ENCODE assay signal across 23 cellular contexts in the genomic region with DNA sequence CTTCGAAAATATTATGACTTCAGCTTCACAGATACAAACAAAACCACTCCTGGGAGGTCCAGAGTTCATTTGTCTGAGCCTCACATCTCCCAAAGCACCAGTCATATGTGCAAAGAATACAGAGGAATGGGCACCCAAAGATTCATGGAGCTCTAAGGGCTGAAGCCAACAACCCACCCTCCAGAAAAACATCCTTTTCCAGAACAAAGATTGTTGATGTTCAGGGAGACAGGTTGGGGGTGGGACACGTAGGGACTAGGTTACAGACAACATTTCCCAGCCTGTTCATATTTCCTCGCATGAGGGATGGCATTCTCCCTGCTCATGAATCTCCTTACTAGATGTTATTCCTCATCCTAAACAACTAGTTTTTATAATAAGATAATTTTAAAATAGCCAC.
DNase-seq lines count a peak whose midpoint lies in the region; ATAC-seq and TF ChIP-seq lines count a peak whose summit lies in the region.
"Had no signal": no experiment of that assay in that cellular context is flagged by ENCODE, and none has a peak within 500 bp of the region (broad histone marks: within the 10 kb centered on the region; RNA-seq: fewer than 3 reads in every experiment).

No MANE protein-coding gene starts in this region.

- H4K20me1 ChIP-seq in IMR-90 (ENCODE audit: insufficient read depth, low read length): peaks cover 39% of the 10 kb centered on the region

- no peak overlapping the region for H2AK9ac ChIP-seq in IMR-90 (replicated peaks; ENCODE audit: low read depth, low read length, poor library complexity)

- H4K8ac ChIP-seq in IMR-90 (ENCODE audit: low read depth in 2 of 2, low read length in 2 of 2): peak overlapping the region in 1 of 2 experiments; percentile 54; a peak in 1 of 4 replicates

- no peak overlapping the region for H2AK5ac ChIP-seq in IMR-90 (ENCODE audit: low read depth, low read length)

- TF ChIP-seq EP300 in stomach (IDR thresholded peaks at IDR 0.05): no peak

- no peak overlapping the region for H3K4me3 Mint-ChIP-seq in activated T-helper 17 cell treated with anti-CD3 and anti-CD28 coated beads, Interleukin-2, amount 50 U/mL, for 72 hours
- H3K4me3 Mint-ChIP-seq: activated CD8-positive, alpha-beta T cell treated with anti-CD3 and anti-CD28 coated beads for 36 hours; natural killer cell; T-helper 2 cell treated with Interferon-gamma antibody and Interleukin-4, amounts not matched to agents 5 μg/mL and 100 μg/mL, for 36 hours had no signal

- peak overlapping the region; percentile 46; the same call in 1 of the 2 replicates for H3K4me2 ChIP-seq in IMR-90 (ENCODE audit: low read depth, low read length)

- H3K4me1 ChIP-seq in IMR-90 (ENCODE audit: control insufficient read depth, insufficient read depth, low read length) (peaks cover 25% of the 10 kb centered on the region), muscle layer of colon (ENCODE audit: insufficient read depth, low read length) (peaks cover 89% of the 10 kb centered on the region), stomach (peaks cover 12 to 87% (median 54%) of the 10 kb centered on the region in 4 donors)
- H3K4me1 ChIP-seq: colonic mucosa had no signal

- H3K56ac ChIP-seq in IMR-90 (ENCODE audit: extremely low read depth, insufficient read depth, low read length): no peak overlapping the region

- CTCF ChIA-PET in AG04450 (lab: Charles Lee) (interaction anchor here (0.6 to 1.6 kb wide), 3 partner anchors 15 to 415 kb away, joined by 3 to 7 read pairs (median 3); no protein-coding TSS in a partner anchor), IMR-90 (lab: Yijun Ruan, JAX) (no interaction called here)

- peak overlapping the region; percentile 54; the same call in 1 of the 2 replicates for H2BK20ac ChIP-seq in IMR-90 (ENCODE audit: low read depth, low read length)

- peaks cover 98% of the 10 kb centered on the region for H3K36me3 Mint-ChIP-seq in activated T-helper 17 cell treated with anti-CD3 and anti-CD28 coated beads, Interleukin-2, amount 50 U/mL, for 72 hours (ENCODE audit: low read depth)

- peak overlapping the region; percentile 82 for H2BK5ac ChIP-seq in IMR-90 (ENCODE audit: low read depth, low read length, poor library complexity, severe bottlenecking)

- H2BK15ac ChIP-seq in IMR-90 (ENCODE audit: low read depth, low read length): no peak overlapping the region; the same call in 2 of the 3 replicates

- H3K27me3 ChIP-seq in AG04450 (ENCODE audit: control insufficient read depth, insufficient read depth, low read length) (no peaks in the 10 kb centered on the region), IMR-90 (ENCODE audit: control insufficient read depth, insufficient read depth, low read length) (no peaks in the 10 kb centered on the region), muscle layer of colon (ENCODE audit: control insufficient read depth in 1 of 2, insufficient read depth in 2 of 2, low read length in 2 of 2) (no peaks in the 10 kb centered on the region), stomach (no peaks in the 10 kb centered on the region)
- H3K27me3 ChIP-seq: colonic mucosa had no signal

- peak overlapping the region; percentile 59; the same call in 1 of the 2 replicates for H4K91ac ChIP-seq in IMR-90 (ENCODE audit: insufficient read depth, low read depth, low read length)

- peaks cover 22% of the 10 kb centered on the region for H3K36me3 ChIP-seq in IMR-90 (ENCODE audit: control insufficient read depth, insufficient read depth, low read length)
- peaks cover 11% of the 10 kb centered on the region for H3K36me3 ChIP-seq in muscle layer of colon (ENCODE audit: insufficient read depth, low read length)
- H3K36me3 ChIP-seq in stomach: peaks cover 9 to 39% (median 22%) of the 10 kb centered on the region in 4 donors

- H3K9me1 ChIP-seq in IMR-90 (ENCODE audit: insufficient read depth, low read length): peaks cover 21% of the 10 kb centered on the region

- no peak for TF ChIP-seq RAD21 in IMR-90 (IDR thresholded peaks at IDR 0.05; ENCODE audit: low read length)

- H2BK120ac ChIP-seq in IMR-90 (ENCODE audit: low read depth, low read length): no peak overlapping the region

- WGBS in IMR-90 (ENCODE audit: extremely low coverage in 2 of 2, insufficient read length in 1 of 2), 2 experiments: 0% methylated on average over 1 of the region's 3 CpGs; no CpG with 5 or more reads in 1 of the 2 experiments
- 64 to 78% (median 71%) methylated on average over 3 of the region's 3 CpGs for WGBS in stomach, 5 donors

- peak; percentile 5; the same call in 1 of the 2 replicates for ATAC-seq in IMR-90 (ENCODE audit: low read depth)
- ATAC-seq in GM21528 (IDR thresholded peaks at IDR 0.05; ENCODE audit: low FRiP score, unreplicated experiment): no peak
- ATAC-seq in activated T-helper 17 cell treated with anti-CD3 and anti-CD28 coated beads, Interleukin-2, amount 50 U/mL, for 72 hours (replicated peaks): no peak
- ATAC-seq: activated CD8-positive, alpha-beta T cell treated with anti-CD3 and anti-CD28 coated beads for 36 hours; natural killer cell; stimulated activated naive CD8-positive, alpha-beta T cell treated with anti-CD3 and anti-CD28 coated beads, Interleukin-15, Interleukin-2, amounts not matched to agents 100 U/mL and 50 U/mL, for 24 hours had no signal

- peak overlapping the region; percentile 89 for H4K5ac ChIP-seq in IMR-90 (ENCODE audit: low read depth, low read length)

- DNase-seq in AG04450 (ENCODE audit: low read depth, low spot score) (no peak), IMR-90 (no peak), stomach (no peak), putamen (ENCODE audit: low spot score) (no peak), DMS153 (lab: John Stamatoyannopoulos, UW) (no peak)
- DNase-seq: activated CD4-positive, CD25-positive, alpha-beta regulatory T cell; activated CD8-positive, alpha-beta T cell treated with anti-CD3 and anti-CD28 coated beads for 36 hours; colonic mucosa; DMS 273 treated with DMSO at 0.1 percent for 48 hours; glutamatergic neuron; KBM-7; mesendoderm; natural killer cell; NCI-H146; NCI-H2171 treated with DMSO at 0.1 percent for 48 hours; NCI-H526; stimulated activated CD4-positive, alpha-beta T cell treated with anti-CD3 and anti-CD28 coated beads, Interleukin-4, amount 100 ng/mL, for 24 hours; stimulated activated naive CD8-positive, alpha-beta T cell treated with anti-CD3 and anti-CD28 coated beads, Interleukin-15, Interleukin-2, amounts not matched to agents 100 U/mL and 50 U/mL, for 24 hours had no signal

- H3K14ac ChIP-seq in IMR-90 (replicated peaks; ENCODE audit: low read depth, low read length): no peak overlapping the region

- in situ Hi-C loops in IMR-90 (cut with MboI; ENCODE audit: low sequenced_read_pairs): no loop called here

- H3K27ac Mint-ChIP-seq in activated T-helper 17 cell treated with anti-CD3 and anti-CD28 coated beads, Interleukin-2, amount 50 U/mL, for 72 hours: no peak overlapping the region
- H3K27ac Mint-ChIP-seq: activated CD8-positive, alpha-beta T cell treated with anti-CD3 and anti-CD28 coated beads for 36 hours; natural killer cell; T-helper 2 cell treated with Interferon-gamma antibody and Interleukin-4, amounts not matched to agents 5 μg/mL and 100 μg/mL, for 36 hours had no signal

- H3K4ac ChIP-seq in IMR-90 (ENCODE audit: low read depth, low read length): 0 out of 2 replicates have a peak overlapping the region, but pooled peaks have one; percentile 61

- TF ChIP-seq CTCF in AG04450 (IDR thresholded peaks at IDR 0.05; ENCODE audit: low read depth, low read length) (no peak), IMR-90 (conservative IDR thresholded peaks at IDR 0.05; ENCODE audit: low read depth, low read length) (no peak), stomach (IDR thresholded peaks at IDR 0.05) (no peak)

- H3K18ac ChIP-seq in IMR-90 (ENCODE audit: low read depth, low read length): peak overlapping the region; percentile 69; the same call in 1 of the 2 replicates

- H3K4me1 Mint-ChIP-seq in activated T-helper 17 cell treated with anti-CD3 and anti-CD28 coated beads, Interleukin-2, amount 50 U/mL, for 72 hours: peaks cover 3% of the 10 kb centered on the region

- no peaks in the 10 kb centered on the region for H3K9me3 ChIP-seq in AG04450 (ENCODE audit: control insufficient read depth, insufficient read depth, low read length)
- H3K9me3 ChIP-seq in IMR-90 (ENCODE audit: control insufficient read depth, insufficient read depth, low read length): no peaks in the 10 kb centered on the region
- no peaks in the 10 kb centered on the region for H3K9me3 ChIP-seq in muscle layer of colon (ENCODE audit: low read length)
- no peaks in the 10 kb centered on the region for H3K9me3 ChIP-seq in stomach
- H3K9me3 ChIP-seq: colonic mucosa had no signal

- H3K9me3 Mint-ChIP-seq in activated T-helper 17 cell treated with anti-CD3 and anti-CD28 coated beads, Interleukin-2, amount 50 U/mL, for 72 hours: no peaks in the 10 kb centered on the region
- H3K9me3 Mint-ChIP-seq: activated CD8-positive, alpha-beta T cell treated with anti-CD3 and anti-CD28 coated beads for 36 hours; natural killer cell; T-helper 2 cell treated with Interferon-gamma antibody and Interleukin-4, amounts not matched to agents 5 μg/mL and 100 μg/mL, for 36 hours had no signal

- H2AFZ ChIP-seq in IMR-90 (replicated peaks; ENCODE audit: low read length, poor library complexity): no peak overlapping the region

- H3K9ac ChIP-seq in IMR-90 (ENCODE audit: low read depth, low read length): no peak overlapping the region
- H3K9ac ChIP-seq in muscle layer of colon (ENCODE audit: low read length): no peak overlapping the region

- TF ChIP-seq POLR2A in IMR-90 (IDR thresholded peaks at IDR 0.05; ENCODE audit: low read depth, low read length) (no peak), stomach (IDR thresholded peaks at IDR 0.05) (no peak)

- H3K4me3 ChIP-seq in AG04450 (ENCODE audit: low read depth, low read length) (no peak overlapping the region), IMR-90 (ENCODE audit: insufficient read depth, low read depth, low read length) (no peak overlapping the region), muscle layer of colon (ENCODE audit: low read depth in 1 of 2, low read length in 2 of 2) (no peak overlapping the region), stomach (no peak overlapping the region)
- H3K4me3 ChIP-seq: colonic mucosa, SK-N-MC had no signal

- H3K27ac ChIP-seq in AG04450 (ENCODE audit: low read depth, low read length): peak overlapping the region; percentile 32
- peak overlapping the region; percentile 80; the same call in 1 of the 2 replicates for H3K27ac ChIP-seq in IMR-90 (ENCODE audit: insufficient read depth, low read length)
- H3K27ac ChIP-seq in muscle layer of colon (ENCODE audit: low read depth, low read length): peak overlapping the region; percentile 25
- H3K27ac ChIP-seq in stomach: peak overlapping the region in 4 of 5 donors; percentile 43 to 83 (median 69)
- H3K27ac ChIP-seq: colonic mucosa, SK-N-MC had no signal

- dilution Hi-C loops in IMR-90 (cut with HindIII; ENCODE audit: low sequenced_read_pairs, unreplicated experiment): no loop called here

- POLR2A ChIA-PET in AG04450 (lab: Yijun Ruan, JAX) (interaction anchor here (0.6 kb wide), 1 partner anchor 46 kb away, joined by 4 read pairs; no protein-coding TSS in a partner anchor), IMR-90 (lab: Charles Lee; ENCODE audit: unreplicated experiment) (no interaction called here)

- H3K23ac ChIP-seq in IMR-90 (ENCODE audit: low read depth, low read length): peak overlapping the region; percentile 82; the same call in 1 of the 2 replicates

- BruUV-seq in IMR-90 (replicated peaks; lab: Mats Ljungman, UMichigan): no TSS peak

- no peaks in the 10 kb centered on the region for H3K27me3 Mint-ChIP-seq in activated T-helper 17 cell treated with anti-CD3 and anti-CD28 coated beads, Interleukin-2, amount 50 U/mL, for 72 hours
- H3K27me3 Mint-ChIP-seq: activated CD8-positive, alpha-beta T cell treated with anti-CD3 and anti-CD28 coated beads for 36 hours had no signal

- intact Hi-C loops in IMR-90 (cut with micrococcal nuclease): no loop called here
- intact Hi-C loops in stomach (cut with DNase I; ENCODE audit: low total_unique reads): no loop called here

- H3K79me1 ChIP-seq in IMR-90 (ENCODE audit: low read depth in 1 of 2, low read length in 2 of 2): peaks cover 30 to 62% of the 10 kb centered on the region in 2 experiments

Comparison
In these comparisons a context has a peak if more than half of its experiments do, and no peak if none do; other contexts are left out.
1. H3K27ac ChIP-seq: peak in every context shown above with its lines; median percentile 80 in IMR-90; 69 in stomach; 32 in AG04450; 25 in muscle layer of colon.